In genomic region chr7:90698616-90699015, GRCh38 we compare ENCODE assay signal across 25 cellular contexts.
"Had no signal": no experiment of that assay in that cellular context is flagged by ENCODE, and none has a peak within 500 bp of the region (broad histone marks: within the 10 kb centered on the region; RNA-seq: fewer than 3 reads in every experiment).

No MANE protein-coding gene starts in this region.

- H3K27me3 ChIP-seq: body of pancreas, cardiac muscle cell, gastroesophageal sphincter, neutrophil, tibial artery had no signal

- H3K27ac ChIP-seq: body of pancreas, cardiac muscle cell, epithelial cell of prostate, gastroesophageal sphincter, neutrophil, parathyroid adenoma, tibial artery had no signal

- H3K79me2 ChIP-seq: parathyroid adenoma had no signal

- H3K27me3 Mint-ChIP-seq: activated CD8-positive, alpha-beta memory T cell treated with anti-CD3 and anti-CD28 coated beads, Interleukin-2, amount 10 ng/mL, durations not matched to agents 7 days and 5 days; natural killer cell treated with Interleukin-12 subunit alpha and Interleukin-12 subunit beta and Interleukin-15 and Interleukin-18, amount 100 ng/mL, for 72 hours; stimulated activated naive CD8-positive, alpha-beta T cell treated with anti-CD3 and anti-CD28 coated beads, Interleukin-15, amount 100 ng/mL, for 72 hours had no signal

- H3K4me3 Mint-ChIP-seq: activated CD4-positive, alpha-beta T cell treated with anti-CD3 and anti-CD28 coated beads, Interleukin-2, amount 10 ng/mL, durations not matched to agents 24 days and 14 days; activated CD8-positive, alpha-beta memory T cell treated with anti-CD3 and anti-CD28 coated beads, Interleukin-2, amount 10 ng/mL, durations not matched to agents 7 days and 5 days; activated CD8-positive, alpha-beta T cell treated with anti-CD3 and anti-CD28 coated beads for 36 hours; activated naive CD8-positive, alpha-beta T cell treated with anti-CD3 and anti-CD28 coated beads, Interleukin-2, amount 50 U/mL, for 24 hours; activated T-helper 1 cell treated with anti-CD3 and anti-CD28 coated beads, Interleukin-12 subunit alpha, Interleukin-12 subunit beta, Interleukin-2, Interleukin-4 antibody, amounts not matched to agents 30 ng/mL and 10 ng/mL and 1 ng/mL, durations not matched to agents 14 hours and 24 hours and 36 hours; natural killer cell treated with Interleukin-12 subunit alpha and Interleukin-12 subunit beta and Interleukin-15 and Interleukin-18, amount 100 ng/mL, for 72 hours; stimulated activated effector memory CD8-positive, alpha-beta T cell treated with anti-CD3 and anti-CD28 coated beads, Interleukin-12 subunit alpha, Interleukin-12 subunit beta, amount 100 ng/mL, for 72 hours; stimulated activated naive CD8-positive, alpha-beta T cell treated with anti-CD3 and anti-CD28 coated beads, Interleukin-15, amount 100 ng/mL, for 72 hours had no signal

- DNase-seq: activated CD4-positive, alpha-beta T cell treated with anti-CD3 and anti-CD28 coated beads, Interleukin-2, amount 10 ng/mL, durations not matched to agents 24 days and 14 days; activated CD8-positive, alpha-beta memory T cell treated with anti-CD3 and anti-CD28 coated beads, Interleukin-2, amount 10 ng/mL, durations not matched to agents 7 days and 5 days; activated CD8-positive, alpha-beta T cell treated with anti-CD3 and anti-CD28 coated beads for 36 hours; activated gamma-delta T cell; activated naive CD4-positive, alpha-beta T cell treated with anti-CD3 and anti-CD28 coated beads, Interleukin-2, amount 50 U/mL, for 16 hours; activated naive CD8-positive, alpha-beta T cell treated with anti-CD3 and anti-CD28 coated beads, Interleukin-2, amount 50 U/mL, for 24 hours; activated T-cell treated with anti-CD3 and anti-CD28 coated beads for 4 hours; body of pancreas; kidney; midbrain; small intestine; stimulated activated CD4-positive, alpha-beta T cell treated with anti-CD3 and anti-CD28 coated beads, Interleukin-2, amount 100 ng/mL, for 24 hours; stimulated activated naive CD8-positive, alpha-beta T cell treated with anti-CD3 and anti-CD28 coated beads, Interleukin-15, amount 100 ng/mL, for 72 hours; T1000; tibial artery had no signal

- H3K9me3 Mint-ChIP-seq: activated CD4-positive, alpha-beta T cell treated with anti-CD3 and anti-CD28 coated beads, Interleukin-2, amount 10 ng/mL, durations not matched to agents 24 days and 14 days; activated CD8-positive, alpha-beta T cell treated with anti-CD3 and anti-CD28 coated beads for 36 hours; activated T-helper 1 cell treated with anti-CD3 and anti-CD28 coated beads, Interleukin-12 subunit alpha, Interleukin-12 subunit beta, Interleukin-2, Interleukin-4 antibody, amounts not matched to agents 30 ng/mL and 10 ng/mL and 1 ng/mL, durations not matched to agents 14 hours and 24 hours and 36 hours had no signal

- H3K4me1 Mint-ChIP-seq: activated CD8-positive, alpha-beta memory T cell treated with anti-CD3 and anti-CD28 coated beads, Interleukin-2, amount 10 ng/mL, durations not matched to agents 7 days and 5 days; stimulated activated effector memory CD8-positive, alpha-beta T cell treated with anti-CD3 and anti-CD28 coated beads, Interleukin-12 subunit alpha, Interleukin-12 subunit beta, amount 100 ng/mL, for 72 hours; stimulated activated naive CD8-positive, alpha-beta T cell treated with anti-CD3 and anti-CD28 coated beads, Interleukin-15, amount 100 ng/mL, for 72 hours had no signal

- H3K9me3 ChIP-seq: body of pancreas, gastroesophageal sphincter, neutrophil, tibial artery had no signal

- H3K4me3 ChIP-seq: body of pancreas, cardiac muscle cell, gastroesophageal sphincter, tibial artery had no signal

- H3K36me3 Mint-ChIP-seq: activated CD8-positive, alpha-beta memory T cell treated with anti-CD3 and anti-CD28 coated beads, Interleukin-2, amount 10 ng/mL, durations not matched to agents 7 days and 5 days; stimulated activated effector memory CD8-positive, alpha-beta T cell treated with anti-CD3 and anti-CD28 coated beads, Interleukin-12 subunit alpha, Interleukin-12 subunit beta, amount 100 ng/mL, for 72 hours had no signal

- H3K27ac Mint-ChIP-seq: activated CD4-positive, alpha-beta T cell treated with anti-CD3 and anti-CD28 coated beads, Interleukin-2, amount 10 ng/mL, durations not matched to agents 24 days and 14 days; activated CD8-positive, alpha-beta memory T cell treated with anti-CD3 and anti-CD28 coated beads, Interleukin-2, amount 10 ng/mL, durations not matched to agents 7 days and 5 days; activated CD8-positive, alpha-beta T cell treated with anti-CD3 and anti-CD28 coated beads for 36 hours; activated naive CD8-positive, alpha-beta T cell treated with anti-CD3 and anti-CD28 coated beads, Interleukin-2, amount 50 U/mL, for 24 hours; activated T-helper 1 cell treated with anti-CD3 and anti-CD28 coated beads, Interleukin-12 subunit alpha, Interleukin-12 subunit beta, Interleukin-2, Interleukin-4 antibody, amounts not matched to agents 30 ng/mL and 10 ng/mL and 1 ng/mL, durations not matched to agents 14 hours and 24 hours and 36 hours; natural killer cell treated with Interleukin-12 subunit alpha and Interleukin-12 subunit beta and Interleukin-15 and Interleukin-18, amount 100 ng/mL, for 72 hours; stimulated activated effector memory CD8-positive, alpha-beta T cell treated with anti-CD3 and anti-CD28 coated beads, Interleukin-12 subunit alpha, Interleukin-12 subunit beta, amount 100 ng/mL, for 72 hours; stimulated activated naive CD8-positive, alpha-beta T cell treated with anti-CD3 and anti-CD28 coated beads, Interleukin-15, amount 100 ng/mL, for 72 hours had no signal

- ATAC-seq: activated CD4-positive, CD25-positive, alpha-beta regulatory T cell treated with anti-CD3 and anti-CD28 coated beads, Interleukin-2, amount 50 U/mL, for 24 hours; activated CD8-positive, alpha-beta memory T cell treated with anti-CD3 and anti-CD28 coated beads, Interleukin-2, amount 10 ng/mL, durations not matched to agents 7 days and 5 days; activated CD8-positive, alpha-beta T cell treated with anti-CD3 and anti-CD28 coated beads for 36 hours; activated naive CD8-positive, alpha-beta T cell treated with anti-CD3 and anti-CD28 coated beads, Interleukin-2, amount 50 U/mL, for 24 hours; body of pancreas; gastroesophageal sphincter; natural killer cell treated with Interleukin-12 subunit alpha and Interleukin-12 subunit beta and Interleukin-15 and Interleukin-18, amount 100 ng/mL, for 72 hours; sciatic nerve; stimulated activated effector memory CD8-positive, alpha-beta T cell treated with anti-CD3 and anti-CD28 coated beads, Interleukin-12 subunit alpha, Interleukin-12 subunit beta, amount 100 ng/mL, for 72 hours; stimulated activated naive CD8-positive, alpha-beta T cell treated with anti-CD3 and anti-CD28 coated beads, Interleukin-15, amount 100 ng/mL, for 72 hours had no signal

- H3K36me3 ChIP-seq: cardiac muscle cell, gastroesophageal sphincter, neutrophil, tibial artery had no signal

- H3K9ac ChIP-seq: parathyroid adenoma had no signal
